7 cellular contexts compared by ENCODE assay signal in the genomic region with DNA sequence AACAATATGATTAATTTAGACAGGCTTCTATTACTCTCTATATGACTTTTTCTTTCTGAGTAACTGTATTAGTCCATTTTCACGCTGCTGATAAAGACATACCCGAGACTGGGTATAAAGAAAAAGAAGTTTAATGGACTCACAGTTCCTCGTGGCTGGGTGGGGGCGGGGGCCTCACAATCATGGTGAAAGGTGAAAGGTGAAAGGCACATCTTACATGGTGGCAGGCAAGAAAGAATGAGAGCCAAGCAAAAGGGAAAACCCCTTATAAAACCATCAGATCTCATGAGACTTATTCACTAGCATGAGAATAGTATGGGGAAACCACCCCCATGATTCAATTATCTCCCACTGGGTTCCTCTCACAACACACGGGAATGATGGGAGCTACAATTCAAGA. TPM values are rescaled to one million over a fixed set of nuclear protein-coding genes. Genes with fewer than 3 reads are reported as not detected.
A peak's percentile ranks its signal among the peaks of the same experiment; 100 is the strongest.
DNase-seq lines count a peak whose midpoint lies in the region; ATAC-seq, FAIRE-seq and TF ChIP-seq lines count a peak whose summit lies in the region.
"Not testable (repeated sequence)": the region's sequence is repeated elsewhere in the genome, so short reads cannot be mapped to it uniquely, and the experiment has no call there.

No MANE protein-coding gene starts in this region.

- not testable (repeated sequence) for BruUV-seq in GM12878 (replicated peaks; lab: Mats Ljungman, UMichigan)

- not testable (repeated sequence) for H3K4me2 ChIP-seq in GM12878 (ENCODE audit: control insufficient read depth, insufficient read depth)

- peak; percentile 46 to 51 for ATAC-seq in activated CD4-positive, CD25-positive, alpha-beta regulatory T cell treated with anti-CD3 and anti-CD28 coated beads, Interleukin-2, amount 50 U/mL, for 24 hours
- ATAC-seq in GM12878 = not testable (repeated sequence)

- H3K9ac ChIP-seq in GM12878 (ENCODE audit: control insufficient read depth, insufficient read depth, low read length) = not testable (repeated sequence)

- TF ChIP-seq POLR2A in GM12892 (IDR thresholded peaks at IDR 0.05; ENCODE audit: low read depth, low read length); GM12878 (IDR thresholded peaks at IDR 0.05; ENCODE audit: low read depth, low read length): not testable (repeated sequence)

- H3K27me3 ChIP-seq in GM12878 (replicated peaks in 1 of 2; ENCODE audit: control insufficient read depth in 2 of 2, insufficient read depth in 2 of 2, low read length in 1 of 2) = not testable (repeated sequence)

- TF ChIP-seq CTCF in GM12878 (IDR thresholded peaks at IDR 0.05 in 2 of 3, conservative IDR thresholded peaks at IDR 0.05 in 1 of 3; ENCODE audit: control insufficient read depth in 2 of 3, extremely low read depth in 1 of 3, insufficient read depth in 1 of 3, low read depth in 3 of 3, low read length in 3 of 3) = not testable (repeated sequence)

- peaks cover 63% of the 10 kb centered on the region for H3K4me1 ChIP-seq in GM12878 (ENCODE audit: control insufficient read depth, insufficient read depth, low read length)

- H3K36me3 ChIP-seq in GM12878 (ENCODE audit: control insufficient read depth in 2 of 2, insufficient read depth in 2 of 2, low read length in 1 of 2) = not testable (repeated sequence)

- POLR2A ChIA-PET in GM12878 (lab: Charles Lee) = interaction anchor here (0.6 to 6.5 kb wide), 3 partner anchors 11 to 19 kb away, joined by 3 to 85 read pairs (median 4); a partner anchor contains a TSS

- CTCF ChIA-PET in GM12878 (lab: Yijun Ruan, JAX) = interaction anchor here (0.6 to 4.2 kb wide), 6 partner anchors 12 to 20 kb away, joined by 3 to 43 read pairs (median 12); a partner anchor contains a TSS

- intact Hi-C loops in GM12878 (cut with micrococcal nuclease; ENCODE audit: unreplicated experiment) = not testable (repeated sequence)

- H3K79me2 ChIP-seq in GM12878 (ENCODE audit: control insufficient read depth, insufficient read depth, low read length) = not testable (repeated sequence)

- not testable (repeated sequence) for TF ChIP-seq RAD21 in GM12878 (IDR thresholded peaks at IDR 0.05; ENCODE audit: insufficient read depth, low read depth, low read length)

- H3K9me3 ChIP-seq in GM12878 (replicated peaks; ENCODE audit: control insufficient read depth, insufficient read depth, low read length) = peaks cover 35% of the 10 kb centered on the region

- 2% methylated on average over 5 of the region's 5 CpGs for WGBS in GM12878 (ENCODE audit: insufficient coverage, insufficient replicate concordance, low lambda C conversion rate, missing lambda C conversion rate)

- RAD21 ChIA-PET in GM12878 (lab: Charles Lee; ENCODE audit: unreplicated experiment) = interaction anchor here (1.1 to 9.5 kb wide), 4 partner anchors 10 to 152 kb away, joined by 4 to 143 read pairs (median 7); a partner anchor contains a TSS

- SMC1A ChIA-PET in GM12878 (lab: Charles Lee; ENCODE audit: uncharacterized antibody, unreplicated experiment) = interaction anchor here (0.9 to 9.6 kb wide), 5 partner anchors 9 to 152 kb away, joined by 3 to 165 read pairs (median 12); a partner anchor contains a TSS

- not testable (repeated sequence) for H2AFZ ChIP-seq in GM12878 (ENCODE audit: control insufficient read depth, low read depth, low read length)

- not testable (repeated sequence) for H3K4me3 ChIP-seq in GM12878

- not testable (repeated sequence) for H4K20me1 ChIP-seq in GM12878 (ENCODE audit: control insufficient read depth, insufficient read depth)

- 0 out of 4 replicates have a peak, but pooled peaks have one; percentile 18 to 25 for TF ChIP-seq EP300 in GM12878 (IDR thresholded peaks at IDR 0.05; ENCODE audit: borderline replicate concordance in 1 of 2, control insufficient read depth in 1 of 2, low read depth in 2 of 2, low read length in 2 of 2)

- in situ Hi-C loops in GM12878 (cut with MboI) = not testable (repeated sequence)

- H3K27ac ChIP-seq in GM12878 (ENCODE audit: control insufficient read depth, insufficient read depth) = peak overlapping the region; percentile 61

- not testable (repeated sequence) for DNase-seq in GM12892 (ENCODE audit: insufficient read length); GM12878 (ENCODE audit: low read depth, low spot score)
- DNase-seq in activated T-cell treated with anti-CD3 and anti-CD28 coated beads for 48 hours (ENCODE audit: low read depth) = peak; percentile 43
- DNase-seq in activated effector memory CD4-positive, alpha-beta T cell treated with anti-CD3 and anti-CD28 coated beads, Interleukin-2, amount 50 U/mL, for 16 hours = peak; percentile 81
- DNase-seq in stimulated activated CD4-positive, alpha-beta T cell treated with anti-CD3 and anti-CD28 coated beads, Interleukin-15, amount 100 ng/mL, for 24 hours = peak; percentile 72
- DNase-seq in stimulated activated CD8-positive, alpha-beta memory T cell treated with anti-CD3 and anti-CD28 coated beads, Interleukin-7, amount 100 ng/mL, for 24 hours (ENCODE audit: low read depth) = peak; percentile 36

- peak; percentile 27 for FAIRE-seq in GM12892 (lab: Jason Lieb, UNC)
- not testable (repeated sequence) for FAIRE-seq in GM12878 (lab: Jason Lieb, UNC)

TF ChIP-seq in GM12878, 131 proteins besides CTCF, POLR2A, EP300 and RAD21 (continues in another document):
- TF ChIP-seq, protein P1, sequence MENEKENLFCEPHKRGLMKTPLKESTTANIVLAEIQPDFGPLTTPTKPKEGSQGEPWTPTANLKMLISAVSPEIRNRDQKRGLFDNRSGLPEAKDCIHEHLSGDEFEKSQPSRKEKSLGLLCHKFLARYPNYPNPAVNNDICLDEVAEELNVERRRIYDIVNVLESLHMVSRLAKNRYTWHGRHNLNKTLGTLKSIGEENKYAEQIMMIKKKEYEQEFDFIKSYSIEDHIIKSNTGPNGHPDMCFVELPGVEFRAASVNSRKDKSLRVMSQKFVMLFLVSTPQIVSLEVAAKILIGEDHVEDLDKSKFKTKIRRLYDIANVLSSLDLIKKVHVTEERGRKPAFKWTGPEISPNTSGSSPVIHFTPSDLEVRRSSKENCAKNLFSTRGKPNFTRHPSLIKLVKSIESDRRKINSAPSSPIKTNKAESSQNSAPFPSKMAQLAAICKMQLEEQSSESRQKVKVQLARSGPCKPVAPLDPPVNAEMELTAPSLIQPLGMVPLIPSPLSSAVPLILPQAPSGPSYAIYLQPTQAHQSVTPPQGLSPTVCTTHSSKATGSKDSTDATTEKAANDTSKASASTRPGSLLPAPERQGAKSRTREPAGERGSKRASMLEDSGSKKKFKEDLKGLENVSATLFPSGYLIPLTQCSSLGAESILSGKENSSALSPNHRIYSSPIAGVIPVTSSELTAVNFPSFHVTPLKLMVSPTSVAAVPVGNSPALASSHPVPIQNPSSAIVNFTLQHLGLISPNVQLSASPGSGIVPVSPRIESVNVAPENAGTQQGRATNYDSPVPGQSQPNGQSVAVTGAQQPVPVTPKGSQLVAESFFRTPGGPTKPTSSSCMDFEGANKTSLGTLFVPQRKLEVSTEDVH (IDR thresholded peaks at IDR 0.05; ENCODE audit: low read depth, partially characterized antibody) = peak; percentile 29
- TF ChIP-seq ETV6 (conservative IDR thresholded peaks at IDR 0.05 in 1 of 2, IDR thresholded peaks at IDR 0.05 in 1 of 2; ENCODE audit: borderline replicate concordance in 1 of 2, low read depth in 1 of 2) (peak in 1 of 2 experiments; percentile 51; a peak in 1 of 4 replicates), RELA (IDR thresholded peaks at IDR 0.05; ENCODE audit: borderline replicate concordance, partially characterized antibody) (peak; percentile 57)

RNA-seq across cellular contexts. Expression of a gene that starts 18.5 kb away (rescaled TPM):
- polyA plus RNA-seq in GM12892 (2012; ENCODE audit: missing spikeins) = 11.8 TPM
- total RNA-seq in GM12878 (2013; cell fraction: nucleolus; rRNA removed) = 249 and 251 TPM in 2 replicates
- 28.0 and 34.6 TPM in 2 replicates for total RNA-seq in GM12878 (2014; rRNA removed)
- total RNA-seq in GM12878 (2014; rRNA removed; fragmentation: Illumina TruSeq; extraction: Trizol) = 35.1 and 39.7 TPM in 2 replicates
- total RNA-seq in GM12878 (2021) = 36.3 and 39.9 TPM in 2 replicates
- polyA plus RNA-seq in GM12878 (2011; ENCODE audit: low read depth) = 8.8 TPM
- polyA plus RNA-seq in GM12878 (2011; rRNA removed) = 49.3 and 64.4 TPM in 2 replicates
- polyA plus RNA-seq in GM12878 (2011; cell fraction: cytosol; rRNA removed) = 18.1 and 23.9 TPM in 2 replicates
- 50.6 and 53.1 TPM in 2 replicates for polyA plus RNA-seq in GM12878 (2011; cell fraction: nucleus; rRNA removed)
- polyA plus RNA-seq in GM12878 (2012) = 10.9 and 11.1 TPM in 2 replicates
- 39.8 and 50.4 TPM in 2 replicates for polyA plus RNA-seq in GM12878 (2014; fragmentation: Illumina TruSeq; extraction: Trizol)
- 10 to 100 TPM in 1 of 2 experiments, 1 to 10 TPM in 1; 6.0 to 13.4 TPM for polyA plus RNA-seq in GM12878 (2014; fragmentation: Nextera tagmentation; extraction: Ambion mirVana)
- 29.6 and 33.5 TPM in 2 replicates for polyA plus RNA-seq in GM12878 (2014; rRNA removed)
- 10 to 100 TPM; 32.7 to 41.0 TPM for polyA plus RNA-seq in GM12878 (2016; fragmentation: Nextera tagmentation; extraction: Ambion mirVana)
- polyA minus RNA-seq in GM12878 (2011; rRNA and poly(A)+ RNA removed) = 33.3 and 49.1 TPM in 2 replicates
- 15.9 and 17.7 TPM in 2 replicates for polyA minus RNA-seq in GM12878 (2011; cell fraction: cytosol; rRNA and poly(A)+ RNA removed)
- polyA minus RNA-seq in GM12878 (2011; cell fraction: nucleus; rRNA and poly(A)+ RNA removed) = 51.6 and 81.8 TPM in 2 replicates

RNA-seq across cellular contexts. Expression of a gene that starts 56.1 kb away (rescaled TPM):
- 3.7 TPM for polyA plus RNA-seq in GM12892 (2012; ENCODE audit: missing spikeins)
- total RNA-seq in GM12878 (2013; cell fraction: nucleolus; rRNA removed) = 4.6 and 4.7 TPM in 2 replicates
- 3.3 and 4.1 TPM in 2 replicates for total RNA-seq in GM12878 (2014; rRNA removed)
- 2.3 and 2.5 TPM in 2 replicates for total RNA-seq in GM12878 (2014; rRNA removed; fragmentation: Illumina TruSeq; extraction: Trizol)
- 11.1 and 11.4 TPM in 2 replicates for total RNA-seq in GM12878 (2021)
- 1.6 TPM for polyA plus RNA-seq in GM12878 (2011; ENCODE audit: low read depth)
- 0.56 and 0.71 TPM in 2 replicates for polyA plus RNA-seq in GM12878 (2011; rRNA removed)
- 1.6 and 2.3 TPM in 2 replicates for polyA plus RNA-seq in GM12878 (2011; cell fraction: cytosol; rRNA removed)
- polyA plus RNA-seq in GM12878 (2011; cell fraction: nucleus; rRNA removed) = 2.7 and 4.6 TPM in 2 replicates
- polyA plus RNA-seq in GM12878 (2012) = 2.3 and 2.7 TPM in 2 replicates
- 4.7 and 7.1 TPM in 2 replicates for polyA plus RNA-seq in GM12878 (2014; fragmentation: Illumina TruSeq; extraction: Trizol)
- 1 to 10 TPM; 1.8 to 2.7 TPM for polyA plus RNA-seq in GM12878 (2014; fragmentation: Nextera tagmentation; extraction: Ambion mirVana)
- 4.6 and 5.4 TPM in 2 replicates for polyA plus RNA-seq in GM12878 (2014; rRNA removed)
- polyA plus RNA-seq in GM12878 (2016; fragmentation: Nextera tagmentation; extraction: Ambion mirVana) = 10 to 100 TPM; 13.9 to 14.1 TPM
- polyA minus RNA-seq in GM12878 (2011; rRNA and poly(A)+ RNA removed) = 0.59 and 0.98 TPM in 2 replicates
- 2.5 and 2.7 TPM in 2 replicates for polyA minus RNA-seq in GM12878 (2011; cell fraction: cytosol; rRNA and poly(A)+ RNA removed)
- 1.7 and 2.4 TPM in 2 replicates for polyA minus RNA-seq in GM12878 (2011; cell fraction: nucleus; rRNA and poly(A)+ RNA removed)
